ENCODE assay signal across 8 cellular contexts in the genomic region with DNA sequence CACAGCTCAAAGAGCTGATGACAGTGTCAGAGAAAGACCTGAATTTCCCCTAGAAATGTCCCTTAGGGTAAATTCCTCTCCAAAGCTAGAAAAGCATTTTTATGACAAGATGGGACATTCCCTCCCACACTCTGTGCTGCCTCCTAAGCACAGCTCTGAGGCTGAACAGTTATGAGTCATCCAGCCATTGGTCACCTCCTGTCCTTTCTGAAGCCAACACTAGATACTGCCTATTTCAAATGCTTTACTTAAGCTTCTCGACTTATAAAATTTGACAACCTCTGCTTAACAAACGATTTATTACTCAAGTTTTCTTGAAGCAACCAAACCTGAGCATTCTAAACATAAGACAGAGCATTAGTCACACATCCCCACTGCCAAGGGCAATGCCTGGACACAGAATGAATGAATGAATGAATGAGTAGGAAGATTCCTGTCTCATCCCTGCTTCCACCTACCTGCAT. TPM values are rescaled to one million over a fixed set of nuclear protein-coding genes. Genes with fewer than 3 reads are reported as not detected.
A peak's percentile ranks its signal among the peaks of the same experiment; 100 is the strongest.
DNase-seq lines count a peak whose midpoint lies in the region; ATAC-seq and TF ChIP-seq lines count a peak whose summit lies in the region.
"Had no signal": no experiment of that assay in that cellular context is flagged by ENCODE, and none has a peak within 500 bp of the region (broad histone marks: within the 10 kb centered on the region; RNA-seq: fewer than 3 reads in every experiment).

No MANE protein-coding gene starts in this region.

- H3K79me1 ChIP-seq in H9 (ENCODE audit: insufficient read depth, low read depth, low read length, poor library complexity, severe bottlenecking): peaks cover 3% of the 10 kb centered on the region

- H3K4ac ChIP-seq in H9 (ENCODE audit: low read depth, low read length): no peak overlapping the region

- CTCF ChIA-PET in SK-N-SH (lab: Yijun Ruan, JAX): interaction anchor here (0.6 to 0.8 kb wide), 2 partner anchors 36 to 38 kb away, joined by 3 read pairs; no protein-coding TSS in a partner anchor

- H2BK120ac ChIP-seq in H9 (ENCODE audit: low read depth, low read length, poor library complexity, severe bottlenecking): no peak overlapping the region

- no peak overlapping the region for H4K91ac ChIP-seq in H9 (ENCODE audit: insufficient read length, low read depth, low read length)

- no peak overlapping the region for H2BK15ac ChIP-seq in H9 (ENCODE audit: low read depth, low read length)

- H3K9me3 ChIP-seq in SK-N-SH: no peaks in the 10 kb centered on the region
- no peaks in the 10 kb centered on the region for H3K9me3 ChIP-seq in H9 (ENCODE audit: control insufficient read depth, low read depth, low read length)

- no peak overlapping the region for H4K8ac ChIP-seq in H9 (replicated peaks; ENCODE audit: insufficient read length, low read depth, low read length)

- no peak for TF ChIP-seq EP300 in SK-N-SH (IDR thresholded peaks at IDR 0.05; ENCODE audit: borderline replicate concordance in 1 of 2, low read depth in 1 of 2, low read length in 1 of 2)

- H2AFZ ChIP-seq in SK-N-SH (ENCODE audit: low read depth) (no peak overlapping the region), H9 (ENCODE audit: low read length) (no peak overlapping the region)

- H3K36me3 ChIP-seq in SK-N-SH (replicated peaks in 1 of 2; ENCODE audit: control insufficient read depth in 1 of 2, insufficient read depth in 2 of 2, low read length in 1 of 2): no peaks in the 10 kb centered on the region

- WGBS in SK-N-SH (ENCODE audit: low lambda C conversion rate): 3% methylated on average over 2 of the region's 2 CpGs
- no CpG with 5 or more reads among the region's 2 CpGs for WGBS in H9 (ENCODE audit: extremely low coverage, insufficient read length, low lambda C conversion rate)

- no peak overlapping the region for H3T11ph ChIP-seq in H9 (ENCODE audit: low read length)

- H3K4me3 Mint-ChIP-seq in natural killer cell: peak overlapping the region; percentile 83
- H3K4me3 Mint-ChIP-seq in H9: no peak overlapping the region
- H3K4me3 Mint-ChIP-seq: T-helper 1 cell treated with Interleukin-12 subunit alpha and Interleukin-12 subunit beta and Interleukin-4 antibody, amounts not matched to agents 30 μg/mL and 1 μg/mL, for 36 hours had no signal

- no peaks in the 10 kb centered on the region for H3K9me2 ChIP-seq in SK-N-SH

- H3K4me1 Mint-ChIP-seq in natural killer cell (peaks cover 68 to 74% of the 10 kb centered on the region in 2 donors), H9 (peaks cover 48 to 59% of the 10 kb centered on the region in 2 experiments)

- H3K9ac ChIP-seq in SK-N-SH: no peak overlapping the region
- H3K9ac ChIP-seq in H9 (ENCODE audit: extremely low read depth, insufficient read length, low read length): no peak overlapping the region

- no peak overlapping the region for H2AK5ac ChIP-seq in H9 (ENCODE audit: insufficient read length, low read length)

- H3K79me2 ChIP-seq in SK-N-SH (ENCODE audit: insufficient read depth): no peaks in the 10 kb centered on the region
- H3K79me2 ChIP-seq in H9 (ENCODE audit: insufficient read depth, low read length): 0 out of 2 replicates have a peak, but pooled peaks cover 2% of the 10 kb centered on the region

- ATAC-seq in GM19324 (IDR thresholded peaks at IDR 0.05; ENCODE audit: low FRiP score, unreplicated experiment) (peak; percentile 51), HG02943 (IDR thresholded peaks at IDR 0.05; ENCODE audit: low read depth, unreplicated experiment) (peak; percentile 44), natural killer cell (peak in 2 of 3 donors; percentile 26 to 34)

- TF ChIP-seq RAD21 in SK-N-SH (IDR thresholded peaks at IDR 0.05; ENCODE audit: low read length): no peak

- H3K23ac ChIP-seq in H9 (ENCODE audit: insufficient read length, low read depth, low read length): no peak overlapping the region

- no peaks in the 10 kb centered on the region for H4K20me1 ChIP-seq in SK-N-SH (ENCODE audit: insufficient read depth)
- H4K20me1 ChIP-seq in H9 (ENCODE audit: control insufficient read depth, insufficient read depth, insufficient read length): no peaks in the 10 kb centered on the region

- H3K27ac Mint-ChIP-seq in natural killer cell: peak overlapping the region; percentile 72 to 91
- no peak overlapping the region for H3K27ac Mint-ChIP-seq in H9
- H3K27ac Mint-ChIP-seq: T-helper 1 cell treated with Interleukin-12 subunit alpha and Interleukin-12 subunit beta and Interleukin-4 antibody, amounts not matched to agents 30 μg/mL and 1 μg/mL, for 36 hours had no signal

- H3K27me3 ChIP-seq in SK-N-SH (ENCODE audit: insufficient read depth): no peaks in the 10 kb centered on the region
- no peaks in the 10 kb centered on the region for H3K27me3 ChIP-seq in H9 (ENCODE audit: insufficient read depth, low read length)

- DNase-seq in SK-N-SH (no peak), natural killer cell (no peak), substantia nigra (lab: John Stamatoyannopoulos, UW) (no peak), H9 (no peak), NCI-H2081 treated with DMSO at 0.1 percent for 48 hours (lab: John Stamatoyannopoulos, UW) (no peak)

- H3K4me2 ChIP-seq in SK-N-SH (no peak overlapping the region), H9 (ENCODE audit: insufficient read depth, insufficient read length, low read length) (no peak overlapping the region)

- no peak overlapping the region for H3K4me3 ChIP-seq in SK-N-SH (ENCODE audit: low read depth in 2 of 2, low read length in 1 of 2)

- no peak overlapping the region for H2BK5ac ChIP-seq in H9 (ENCODE audit: insufficient read length, low read length)

- no peaks in the 10 kb centered on the region for H3K36me3 Mint-ChIP-seq in natural killer cell
- peaks cover 20 to 24% (median 22%) of the 10 kb centered on the region in 3 experiments for H3K36me3 Mint-ChIP-seq in H9 (ENCODE audit: insufficient read depth in 1 of 3, low read depth in 3 of 3)

- no peak overlapping the region for H2BK12ac ChIP-seq in H9 (ENCODE audit: insufficient read length, low read depth, low read length)

- peaks cover 4% of the 10 kb centered on the region for H3F3A ChIP-seq in SK-N-SH (replicated peaks; ENCODE audit: insufficient read depth)

- H3K4me1 ChIP-seq in SK-N-SH (ENCODE audit: control insufficient read depth in 1 of 2, insufficient read depth in 2 of 2, low read depth in 1 of 2, low read length in 1 of 2) (peaks cover 0 to 7% of the 10 kb centered on the region in 2 experiments; a peak in 1 of 4 replicates), H9 (ENCODE audit: insufficient read depth, low read length) (peaks cover 10% of the 10 kb centered on the region; the same call in 1 of the 2 replicates)

- H2BK20ac ChIP-seq in H9 (ENCODE audit: low read depth, low read length, poor library complexity, severe bottlenecking): no peak overlapping the region

- H3K18ac ChIP-seq in H9 (ENCODE audit: insufficient read length, low read depth, low read length): no peak overlapping the region

- H3K9me3 Mint-ChIP-seq in natural killer cell (no peaks in the 10 kb centered on the region), H9 (no peaks in the 10 kb centered on the region; a peak in 1 of 5 replicates)
- H3K9me3 Mint-ChIP-seq: T-helper 1 cell treated with Interleukin-12 subunit alpha and Interleukin-12 subunit beta and Interleukin-4 antibody, amounts not matched to agents 30 μg/mL and 1 μg/mL, for 36 hours had no signal

- POLR2A ChIA-PET in SK-N-SH (lab: Yijun Ruan, JAX): no interaction called here

- H3K56ac ChIP-seq in H9 (ENCODE audit: insufficient read length, low read depth, low read length): no peak overlapping the region

- intact Hi-C loops in natural killer cell (cut with micrococcal nuclease): loop anchor here (2.0 kb wide), 1 partner anchor 14 kb away; no protein-coding TSS in a partner anchor

- TF ChIP-seq CTCF in SK-N-SH (IDR thresholded peaks at IDR 0.05) (no peak), natural killer cell (IDR thresholded peaks at IDR 0.05) (no peak), H9 (conservative IDR thresholded peaks at IDR 0.05) (no peak)

- H3K27ac ChIP-seq in SK-N-SH (ENCODE audit: low read depth in 2 of 2, low read length in 1 of 2): 0 out of 4 replicates have a peak overlapping the region, but pooled peaks of 1 of the 2 experiments have one; percentile 2
- H3K27ac ChIP-seq in substantia nigra (ENCODE audit: low read depth, low read length, poor library complexity, severe bottlenecking): no peak overlapping the region
- H3K27ac ChIP-seq in H9 (ENCODE audit: insufficient read length, low read depth, low read length): no peak overlapping the region

- no peak overlapping the region for H4K5ac ChIP-seq in H9 (ENCODE audit: insufficient read length, low read depth, low read length)

- H3K14ac ChIP-seq in H9 (ENCODE audit: insufficient read depth, low read length): no peak overlapping the region

- no peaks in the 10 kb centered on the region for H3K23me2 ChIP-seq in H9 (ENCODE audit: insufficient read length, low read depth, low read length, poor library complexity, severe bottlenecking)

- H3K27me3 Mint-ChIP-seq in natural killer cell (ENCODE audit: low read depth in 2 of 2) (no peaks in the 10 kb centered on the region), H9 (ENCODE audit: low read depth) (no peaks in the 10 kb centered on the region)

RNA-seq across cellular contexts. Expression of a gene that starts 35.4 kb away (rescaled TPM):
- polyA plus RNA-seq in SK-N-SH (2012; rRNA removed): 2.8 and 3.1 TPM in 2 replicates
- polyA plus RNA-seq in SK-N-SH (2012; cell fraction: cytosol; rRNA removed): 6.0 and 7.1 TPM in 2 replicates
- polyA plus RNA-seq in SK-N-SH (2012; cell fraction: nucleus; rRNA removed): 2.9 and 4.8 TPM in 2 replicates
- total RNA-seq in natural killer cell: 10 to 100 TPM; 18.6 to 33.0 (median 20.6) TPM
- 34.0 and 34.1 TPM in 2 replicates for total RNA-seq in H9 (2021)

RNA-seq across cellular contexts. Expression of a gene that starts 57.3 kb away (rescaled TPM):
- 0.19 TPM in 1 of 2 replicates, not detected in the other for polyA plus RNA-seq in SK-N-SH (2012; rRNA removed)
- polyA plus RNA-seq in SK-N-SH (2012; cell fraction: cytosol; rRNA removed): not detected in 2 replicates
- 0.08 TPM in 1 of 2 replicates, not detected in the other for polyA plus RNA-seq in SK-N-SH (2012; cell fraction: nucleus; rRNA removed)
- total RNA-seq in natural killer cell: not detected
- total RNA-seq in H9 (2021): not detected in 2 replicates

Comparison
In these comparisons a context has a peak if more than half of its experiments do, and no peak if none do; other contexts are left out.
1. H3K27ac Mint-ChIP-seq: peak in natural killer cell (2 of 2); none in H9 (0 of 3).
2. Peak in every context shown above with its lines, with median percentiles within 50 percentile points of each other: ATAC-seq.